ENCODE assay signal across 32 cellular contexts in genomic region chr7:46720761-46721160, GRCh38.
"Had no signal": no experiment of that assay in that cellular context is flagged by ENCODE, and none has a peak within 500 bp of the region (broad histone marks: within the 10 kb centered on the region; RNA-seq: fewer than 3 reads in every experiment).

No MANE protein-coding gene starts in this region.

- H3K4me1 ChIP-seq: left lung, lower lobe of right lung, neural progenitor cell, parathyroid adenoma, psoas muscle, right atrium auricular region, tibial nerve, upper lobe of left lung, vagina had no signal

- H3K9ac ChIP-seq: neural progenitor cell, parathyroid adenoma had no signal

- H3K4me3 ChIP-seq: left lung, lower lobe of right lung, neural progenitor cell, psoas muscle, right atrium auricular region, right lobe of liver, smooth muscle cell, tibial nerve, upper lobe of left lung, vagina had no signal

- H3K27ac ChIP-seq: left lung, lower lobe of right lung, neural progenitor cell, neutrophil, parathyroid adenoma, psoas muscle, right atrium auricular region, right lobe of liver, tibial nerve, upper lobe of left lung, vagina had no signal

- H3K4me2 ChIP-seq: neural progenitor cell, smooth muscle cell had no signal

- H3K27me3 ChIP-seq: left lung, neural progenitor cell, neutrophil, right atrium auricular region, right lobe of liver, tibial nerve, upper lobe of left lung, vagina had no signal

- DNase-seq: hypothalamus; immature natural killer cell; kidney; left cardiac atrium; left lung; lower lobe of right lung; mammary epithelial cell; mesendoderm; naive B cell; natural killer cell; nephron progenitor cell; occipital lobe; psoas muscle; right lobe of liver; stimulated activated CD4-positive, alpha-beta T cell treated with anti-CD3 and anti-CD28 coated beads, Interleukin-1b, Interleukin-23, amount 100 ng/mL, for 48 hours; stimulated activated CD4-positive, alpha-beta T cell treated with anti-CD3 and anti-CD28 coated beads, Interleukin-2, amount 100 ng/mL, for 48 hours; stimulated activated CD4-positive, alpha-beta T cell treated with anti-CD3 and anti-CD28 coated beads, Interleukin-4, amount 100 ng/mL, for 4 hours; stimulated activated CD8-positive, alpha-beta memory T cell treated with anti-CD3 and anti-CD28 coated beads, Interleukin-4, amount 100 ng/mL, for 48 hours; stimulated activated naive CD4-positive, alpha-beta T cell treated with Interleukin-2 at 50 U/mL for 16 hours; stimulated activated naive CD8-positive, alpha-beta T cell treated with anti-CD3 and anti-CD28 coated beads, Interleukin-15, amount 100 ng/mL, for 72 hours; substantia nigra; upper lobe of left lung had no signal

- H3K27me3 Mint-ChIP-seq: naive B cell; stimulated activated memory B cell treated with anti-CD40 and anti-IgM and Interleukin-4, amounts not matched to agents 10 μg/mL and 1 μg/mL and 100 μg/mL, for 72 hours; stimulated activated naive CD8-positive, alpha-beta T cell treated with anti-CD3 and anti-CD28 coated beads, Interleukin-15, amount 100 ng/mL, for 72 hours had no signal

- FAIRE-seq: islet of Langerhans, kidney had no signal

- H3K9me3 ChIP-seq: lower lobe of right lung, neutrophil, psoas muscle, right lobe of liver, tibial nerve, vagina had no signal

- H3K36me3 Mint-ChIP-seq: immature natural killer cell; naive B cell; natural killer cell; neural progenitor cell; stimulated activated memory B cell treated with anti-CD40 and anti-IgM and Interleukin-4, amounts not matched to agents 10 μg/mL and 1 μg/mL and 100 μg/mL, for 72 hours had no signal

- H3K36me3 ChIP-seq: left lung, lower lobe of right lung, neural progenitor cell, neutrophil, right atrium auricular region, right lobe of liver, tibial nerve, upper lobe of left lung, vagina had no signal

- H3K9me3 Mint-ChIP-seq: neural progenitor cell; stimulated activated memory B cell treated with anti-CD40 and anti-IgM and Interleukin-4, amounts not matched to agents 10 μg/mL and 1 μg/mL and 100 μg/mL, for 72 hours had no signal

- H3K27ac Mint-ChIP-seq: immature natural killer cell; mesothelial cell of epicardium; naive B cell; natural killer cell; nephron progenitor cell; neural progenitor cell; stimulated activated memory B cell treated with anti-CD40 and anti-IgM and Interleukin-4, amounts not matched to agents 10 μg/mL and 1 μg/mL and 100 μg/mL, for 72 hours; stimulated activated naive CD8-positive, alpha-beta T cell treated with anti-CD3 and anti-CD28 coated beads, Interleukin-15, amount 100 ng/mL, for 72 hours had no signal

- H3K4me3 Mint-ChIP-seq: immature natural killer cell; mesothelial cell of epicardium; naive B cell; natural killer cell; nephron progenitor cell; neural progenitor cell; stimulated activated memory B cell treated with anti-CD40 and anti-IgM and Interleukin-4, amounts not matched to agents 10 μg/mL and 1 μg/mL and 100 μg/mL, for 72 hours; stimulated activated naive CD8-positive, alpha-beta T cell treated with anti-CD3 and anti-CD28 coated beads, Interleukin-15, amount 100 ng/mL, for 72 hours had no signal

- ATAC-seq: left cardiac atrium; left lung; lower lobe of right lung; natural killer cell; psoas muscle; right lobe of liver; stimulated activated memory B cell treated with anti-CD40 and anti-IgM and Interleukin-4, amounts not matched to agents 10 μg/mL and 1 μg/mL and 100 μg/mL, for 72 hours; stimulated activated naive CD8-positive, alpha-beta T cell treated with anti-CD3 and anti-CD28 coated beads, Interleukin-15, amount 100 ng/mL, for 72 hours had no signal

- H2AFZ ChIP-seq: neural progenitor cell, parathyroid adenoma had no signal

- H3K4me1 Mint-ChIP-seq: immature natural killer cell; naive B cell; natural killer cell; nephron progenitor cell; neural progenitor cell; stimulated activated memory B cell treated with anti-CD40 and anti-IgM and Interleukin-4, amounts not matched to agents 10 μg/mL and 1 μg/mL and 100 μg/mL, for 72 hours; stimulated activated naive CD8-positive, alpha-beta T cell treated with anti-CD3 and anti-CD28 coated beads, Interleukin-15, amount 100 ng/mL, for 72 hours had no signal
